Comparison of ENCODE assay signal across 8 cellular contexts in the genomic region with DNA sequence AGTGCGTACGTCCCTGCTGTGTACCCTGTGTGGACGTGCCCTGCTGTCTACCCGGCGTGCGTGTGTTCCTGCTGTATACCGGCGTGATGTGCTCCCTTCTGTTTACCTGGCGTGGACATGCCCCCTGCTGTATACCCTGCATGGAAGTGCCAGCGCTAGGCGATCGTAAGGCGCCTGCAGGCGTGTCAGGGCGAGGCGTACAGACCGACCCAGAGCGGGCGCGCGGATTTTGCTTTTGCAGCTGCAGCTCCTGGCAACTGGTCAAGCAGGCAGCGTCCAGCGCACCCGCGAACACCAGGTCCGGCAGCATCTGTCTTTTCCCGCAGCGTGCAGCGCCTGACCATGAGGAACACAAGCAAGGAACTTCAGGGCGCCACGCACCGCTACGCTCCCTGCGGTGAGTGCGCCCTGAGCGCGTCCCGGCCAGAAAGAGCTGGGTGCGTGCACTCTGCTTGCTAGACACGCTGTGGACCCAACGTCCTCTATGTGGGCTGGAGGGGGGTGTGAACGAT. TPM values are rescaled to one million over a fixed set of nuclear protein-coding genes. Genes with fewer than 3 reads are reported as not detected.
DNase-seq lines count a peak whose midpoint lies in the region; ATAC-seq, FAIRE-seq and TF ChIP-seq lines count a peak whose summit lies in the region.

No MANE protein-coding gene starts in this region.

- no peak overlapping the region for H2BK120ac ChIP-seq in IMR-90 (ENCODE audit: low read depth, low read length)

- no peak overlapping the region for H2BK5ac ChIP-seq in IMR-90 (ENCODE audit: low read depth, low read length, poor library complexity, severe bottlenecking)

- no peaks in the 10 kb centered on the region for H3K79me1 ChIP-seq in IMR-90 (ENCODE audit: low read depth in 1 of 2, low read length in 2 of 2)

- H3K4me1 ChIP-seq in ES-I3 (ENCODE audit: insufficient read depth, low read length) (peaks cover 40% of the 10 kb centered on the region), IMR-90 (ENCODE audit: control insufficient read depth, insufficient read depth, low read length) (no peaks in the 10 kb centered on the region), liver (ENCODE audit: control insufficient read depth in 4 of 4, insufficient read depth in 4 of 4, low read length in 3 of 4) (peaks cover 4 to 10% (median 8%) of the 10 kb centered on the region in 4 donors), thymus (ENCODE audit: control insufficient read depth, insufficient read depth, low read length) (peaks cover 9% of the 10 kb centered on the region)

- no peaks in the 10 kb centered on the region for H4K20me1 ChIP-seq in IMR-90 (ENCODE audit: insufficient read depth, low read length)

- DNase-seq in IMR-90 (peak; percentile 37), bronchial epithelial cell (ENCODE audit: low read depth) (no peak), foreskin melanocyte (no peak), KBM-7 (no peak)

- no peak overlapping the region for H3K56ac ChIP-seq in IMR-90 (ENCODE audit: extremely low read depth, insufficient read depth, low read length)

- no peak for FAIRE-seq in bronchial epithelial cell (lab: Jason Lieb, UNC)

- H4K91ac ChIP-seq in IMR-90 (ENCODE audit: insufficient read depth, low read depth, low read length): no peak overlapping the region

- H3K9me1 ChIP-seq in IMR-90 (ENCODE audit: insufficient read depth, low read length): no peaks in the 10 kb centered on the region

- H3K4me3 ChIP-seq in IMR-90 (ENCODE audit: insufficient read depth, low read depth, low read length) (peak overlapping the region; percentile 33), bronchial epithelial cell (ENCODE audit: low read depth, low read length) (peak overlapping the region; percentile 54), liver (ENCODE audit: low read depth in 1 of 3, low read length in 3 of 3) (peak overlapping the region in 2 of 3 donors; percentile 24 to 62), thymus (ENCODE audit: low read length) (peak overlapping the region; percentile 3)

- ATAC-seq in IMR-90 (ENCODE audit: low read depth) (peak; percentile 27), HG02642 (IDR thresholded peaks at IDR 0.05; ENCODE audit: poor library complexity, unreplicated experiment) (no peak)

- POLR2A ChIA-PET in IMR-90 (lab: Charles Lee; ENCODE audit: unreplicated experiment): no interaction called here

- H3K27ac ChIP-seq in IMR-90 (ENCODE audit: insufficient read depth, low read length) (no peak overlapping the region), liver (ENCODE audit: low read depth in 1 of 2, low read length in 2 of 2) (no peak overlapping the region), thymus (ENCODE audit: low read depth) (no peak overlapping the region)

- H4K5ac ChIP-seq in IMR-90 (ENCODE audit: low read depth, low read length): no peak overlapping the region

- in situ Hi-C loops in IMR-90 (cut with MboI; ENCODE audit: low sequenced_read_pairs): no loop called here
- in situ Hi-C loops in KBM-7 (cut with MboI; ENCODE audit: low pct_unique_long_range_greater_than_20kb, low sequenced_read_pairs): no loop called here

- CTCF ChIA-PET in IMR-90 (lab: Yijun Ruan, JAX): interaction anchor here (0.6 kb wide), 1 partner anchor 67 kb away, joined by 3 read pairs; no protein-coding TSS in a partner anchor

- no peak overlapping the region for H3K18ac ChIP-seq in IMR-90 (ENCODE audit: low read depth, low read length)

- intact Hi-C loops in IMR-90 (cut with micrococcal nuclease): loop anchor here (2.0 to 5.0 kb wide), 2 partner anchors 53 to 76 kb away; a partner anchor contains a TSS

- no peak overlapping the region for H2BK15ac ChIP-seq in IMR-90 (ENCODE audit: low read depth, low read length)

- H3K14ac ChIP-seq in IMR-90 (replicated peaks; ENCODE audit: low read depth, low read length): no peak overlapping the region

- H3K23ac ChIP-seq in IMR-90 (ENCODE audit: low read depth, low read length): no peak overlapping the region

- no peak overlapping the region for H2AK5ac ChIP-seq in IMR-90 (ENCODE audit: low read depth, low read length)

- H3K36me3 ChIP-seq in ES-I3 (ENCODE audit: insufficient read depth, low read length) (no peaks in the 10 kb centered on the region), IMR-90 (ENCODE audit: control insufficient read depth, insufficient read depth, low read length) (no peaks in the 10 kb centered on the region), bronchial epithelial cell (ENCODE audit: control insufficient read depth, insufficient read depth, low read length) (no peaks in the 10 kb centered on the region), liver (ENCODE audit: control insufficient read depth in 4 of 4, insufficient read depth in 3 of 4, low read depth in 1 of 4, low read length in 3 of 4) (no peaks in the 10 kb centered on the region), thymus (ENCODE audit: control insufficient read depth, insufficient read depth) (no peaks in the 10 kb centered on the region)

- TF ChIP-seq CTCF in IMR-90 (conservative IDR thresholded peaks at IDR 0.05; ENCODE audit: low read depth, low read length): no peak
- TF ChIP-seq CTCF in bronchial epithelial cell (IDR thresholded peaks at IDR 0.05; ENCODE audit: insufficient read depth, low read length, severe bottlenecking): no peak
- no peak for TF ChIP-seq CTCF in liver (IDR thresholded peaks at IDR 0.05; ENCODE audit: low read depth, low read length, missing input control)

- H3K9ac ChIP-seq in ES-I3 (ENCODE audit: low read depth, low read length) (peak overlapping the region; percentile 55; the same call in 1 of the 2 replicates), IMR-90 (ENCODE audit: low read depth, low read length) (no peak overlapping the region), liver (ENCODE audit: low read depth in 1 of 2, low read length in 2 of 2) (no peak overlapping the region)

- no peak for TF ChIP-seq RAD21 in IMR-90 (IDR thresholded peaks at IDR 0.05; ENCODE audit: low read length)
- TF ChIP-seq RAD21 in liver (IDR thresholded peaks at IDR 0.05): no peak

- peak overlapping the region; percentile 93 for H2AFZ ChIP-seq in IMR-90 (replicated peaks; ENCODE audit: low read length, poor library complexity)

- no peak overlapping the region for H2BK20ac ChIP-seq in IMR-90 (ENCODE audit: low read depth, low read length)

- H3K27me3 ChIP-seq in IMR-90 (ENCODE audit: control insufficient read depth, insufficient read depth, low read length): peaks cover 18% of the 10 kb centered on the region
- no peaks in the 10 kb centered on the region for H3K27me3 ChIP-seq in bronchial epithelial cell (ENCODE audit: control insufficient read depth, insufficient read depth, low read length)
- peaks cover 0 to 7% (median 5%) of the 10 kb centered on the region in 4 donors for H3K27me3 ChIP-seq in liver (ENCODE audit: control insufficient read depth in 4 of 4, insufficient read depth in 4 of 4, low read length in 3 of 4)
- H3K27me3 ChIP-seq in thymus (ENCODE audit: control insufficient read depth, insufficient read depth): peaks cover 34% of the 10 kb centered on the region

- dilution Hi-C loops in IMR-90 (cut with HindIII; ENCODE audit: low sequenced_read_pairs, unreplicated experiment): no loop called here

- no peak for TF ChIP-seq POLR2A in IMR-90 (IDR thresholded peaks at IDR 0.05; ENCODE audit: low read depth, low read length)

- no peak overlapping the region for H3K4ac ChIP-seq in IMR-90 (ENCODE audit: low read depth, low read length)

- no TSS peak for BruUV-seq in IMR-90 (replicated peaks; lab: Mats Ljungman, UMichigan)

- no peak overlapping the region for H2AK9ac ChIP-seq in IMR-90 (replicated peaks; ENCODE audit: low read depth, low read length, poor library complexity)

- H4K8ac ChIP-seq in IMR-90 (ENCODE audit: low read depth in 2 of 2, low read length in 2 of 2): no peak overlapping the region

- 2% methylated on average over 18 of the region's 42 CpGs; no CpG with 5 or more reads in 1 of the 2 experiments for WGBS in IMR-90 (ENCODE audit: extremely low coverage in 2 of 2, insufficient read length in 1 of 2), 2 experiments
- WGBS in liver: 4% methylated on average over 42 of the region's 42 CpGs
- WGBS in thymus: 9% methylated on average over 42 of the region's 42 CpGs

- no peaks in the 10 kb centered on the region for H3K9me3 ChIP-seq in ES-I3 (ENCODE audit: control insufficient read depth, insufficient read depth, low read length)
- no peaks in the 10 kb centered on the region for H3K9me3 ChIP-seq in IMR-90 (ENCODE audit: control insufficient read depth, insufficient read depth, low read length)
- no peaks in the 10 kb centered on the region for H3K9me3 ChIP-seq in liver (ENCODE audit: control insufficient read depth in 4 of 4, low read length in 3 of 4)
- peaks cover 2% of the 10 kb centered on the region for H3K9me3 ChIP-seq in thymus (ENCODE audit: control insufficient read depth)

- peak overlapping the region; percentile 54 for H3K4me2 ChIP-seq in IMR-90 (ENCODE audit: low read depth, low read length)

TF ChIP-seq in IMR-90, 13 proteins besides CTCF, POLR2A, EP300 and RAD21 (continues in another document):
- TF ChIP-seq CEBPB (IDR thresholded peaks at IDR 0.05; ENCODE audit: low read depth, low read length): no peak

RNA-seq across cellular contexts. Expression of a gene that starts 0.7 kb away (rescaled TPM):
- not detected in 2 replicates for total RNA-seq in IMR-90 (2012; rRNA removed)
- not detected in 2 replicates for polyA plus RNA-seq in IMR-90 (2012; rRNA removed)
- polyA plus RNA-seq in IMR-90 (2012; cell fraction: cytosol; rRNA removed): not detected in 2 replicates
- not detected in 2 replicates for polyA plus RNA-seq in IMR-90 (2012; cell fraction: nucleus; rRNA removed; ENCODE audit: low replicate concordance)
- total RNA-seq in bronchial epithelial cell: 0.53 and 2.4 TPM in 2 replicates
- total RNA-seq in liver: not detected
- not detected for polyA plus RNA-seq in liver
- polyA plus RNA-seq in thymus: 0.18 TPM

RNA-seq across cellular contexts. Expression of a gene that starts 7.1 kb away (rescaled TPM):
- total RNA-seq in IMR-90 (2012; rRNA removed): not detected in 2 replicates
- polyA plus RNA-seq in IMR-90 (2012; rRNA removed): not detected in 2 replicates
- not detected in 2 replicates for polyA plus RNA-seq in IMR-90 (2012; cell fraction: cytosol; rRNA removed)
- not detected in 2 replicates for polyA plus RNA-seq in IMR-90 (2012; cell fraction: nucleus; rRNA removed; ENCODE audit: low replicate concordance)
- total RNA-seq in bronchial epithelial cell: 0.51 and 0.79 TPM in 2 replicates
- not detected for total RNA-seq in liver
- polyA plus RNA-seq in liver: not detected
- polyA plus RNA-seq in thymus: 1.3 TPM

RNA-seq across cellular contexts. Expression of a gene that starts 53.0 kb away (rescaled TPM):
- total RNA-seq in IMR-90 (2012; rRNA removed) (3.9 and 4.2 TPM in 2 replicates), bronchial epithelial cell (762 and 1,034 TPM in 2 replicates), liver (1 to 10 TPM; 3.1 to 8.2 TPM)
- polyA plus RNA-seq in IMR-90 (2012; rRNA removed) (14.5 and 17.0 TPM in 2 replicates), liver (10 to 100 TPM; 10.1 to 18.8 TPM), thymus (32.4 TPM)
- 13.7 and 14.6 TPM in 2 replicates for polyA plus RNA-seq in IMR-90 (2012; cell fraction: cytosol; rRNA removed)
- polyA plus RNA-seq in IMR-90 (2012; cell fraction: nucleus; rRNA removed; ENCODE audit: low replicate concordance): 47.9 and 58.8 TPM in 2 replicates

RNA-seq across cellular contexts. Expression of a gene that starts 56.6 kb away (rescaled TPM):
- total RNA-seq in IMR-90 (2012; rRNA removed) (18.3 and 31.9 TPM in 2 replicates), bronchial epithelial cell (19.5 and 19.7 TPM in 2 replicates), liver (10 to 100 TPM; 15.2 to 39.0 TPM)
- polyA plus RNA-seq in IMR-90 (2012; rRNA removed) (12.7 and 16.2 TPM in 2 replicates), liver (10 to 100 TPM in 1 of 2 donors, 1 to 10 TPM in 1; 9.2 to 21.6 TPM), thymus (10.5 TPM)
- polyA plus RNA-seq in IMR-90 (2012; cell fraction: cytosol; rRNA removed): 5.2 TPM in 2 replicates
- polyA plus RNA-seq in IMR-90 (2012; cell fraction: nucleus; rRNA removed; ENCODE audit: low replicate concordance): 5.6 and 24.4 TPM in 2 replicates

Comparison
In these comparisons a context has a peak if more than half of its experiments do, and no peak if none do; other contexts are left out.
1. H3K4me3 ChIP-seq: peak in every context shown above with its lines; median percentile 54 in bronchial epithelial cell; 43 in liver; 33 in IMR-90; 3 in thymus.
2. RNA of a gene that starts 53.0 kb away (total RNA-seq): 762 to 1,034 TPM in bronchial epithelial cell; 3.1 to 8.2 TPM in liver and 3.9 to 4.2 TPM in IMR-90; every median in the first group is over 10 times any median in the second.